In genomic region chr16:80540516-80541305, GRCh38 we compare ENCODE assay signal across 1 cellular context.
TF ChIP-seq lines count a peak whose summit lies in the region.

DYNLRB2 (plus strand) TSS chr16:80540993; CDS start chr16:80541077, 84 bp downstream.

TF ChIP-seq in K562, 482 proteins besides CTCF, POLR2A, EP300 and RAD21 (continued from another document and continues in another):
- TF ChIP-seq ZNF609 (CRISPR knock-in tag; IDR thresholded peaks at IDR 0.05; ENCODE audit: borderline replicate concordance) (no peak), USF2 (CRISPR knock-in tag; IDR thresholded peaks at IDR 0.05) (peak; percentile 14; the same call in 1 of the 2 replicates), SRSF7 (optimal IDR thresholded peaks at IDR 0.05; ENCODE audit: low read depth, low read length) (no peak), CEBPG (CRISPR knock-in tag; IDR thresholded peaks at IDR 0.05) (no peak), CEBPG (tag; conservative IDR thresholded peaks at IDR 0.05 in 1 of 2, IDR thresholded peaks at IDR 0.05 in 1 of 2) (no peak), ZNF134 (CRISPR knock-in tag; conservative IDR thresholded peaks at IDR 0.05) (peak; percentile 34; the same call in 1 of the 2 replicates), ZFP36 (IDR thresholded peaks at IDR 0.05; ENCODE audit: low read depth, low read length, partially characterized antibody) (peak; percentile 10), ZNF589 (CRISPR knock-in tag; IDR thresholded peaks at IDR 0.05; ENCODE audit: low read depth) (peak; percentile 70; the same call in 1 of the 2 replicates), ZNF124 (CRISPR knock-in tag; IDR thresholded peaks at IDR 0.05) (no peak), KDM4B (IDR thresholded peaks at IDR 0.05; ENCODE audit: borderline replicate concordance in 2 of 2, low read depth in 1 of 2) (peak in 1 of 2 experiments; percentile 72; a peak in 1 of 4 replicates), ERF (CRISPR knock-in tag; IDR thresholded peaks at IDR 0.05) (peak; percentile 35; the same call in 1 of the 2 replicates), CREB3L1 (IDR thresholded peaks at IDR 0.05; ENCODE audit: borderline replicate concordance, low read depth) (peak; percentile 52; the same call in 1 of the 2 replicates), LCOR (CRISPR knock-in tag; IDR thresholded peaks at IDR 0.05) (peak; percentile 80), DDX20 (tag; IDR thresholded peaks at IDR 0.05; ENCODE audit: low read depth) (no peak), YBX1 (IDR thresholded peaks at IDR 0.05) (no peak), MITF (IDR thresholded peaks at IDR 0.05) (no peak), CHD4 (IDR thresholded peaks at IDR 0.05; ENCODE audit: insufficient read depth, insufficient replicate concordance, low read depth, low read length, poor library complexity, severe bottlenecking) (no peak), GABPB2 (CRISPR knock-in tag; conservative IDR thresholded peaks at IDR 0.05) (no peak), ZNF431 (CRISPR knock-in tag; IDR thresholded peaks at IDR 0.05) (no peak), PHF8 (IDR thresholded peaks at IDR 0.05; ENCODE audit: borderline replicate concordance, low read length) (peak; percentile 48; the same call in 1 of the 2 replicates), KLF13 (tag; IDR thresholded peaks at IDR 0.05; ENCODE audit: borderline replicate concordance, low read depth) (no peak), CXXC5 (CRISPR knock-in tag; IDR thresholded peaks at IDR 0.05) (peak; percentile 87), ZNF175 (CRISPR knock-in tag; IDR thresholded peaks at IDR 0.05; ENCODE audit: low read depth) (peak; percentile 61; the same call in 1 of the 2 replicates), ZBTB7A (IDR thresholded peaks at IDR 0.05; ENCODE audit: borderline replicate concordance, control insufficient read depth, low read depth, low read length) (no peak), MTA3 (IDR thresholded peaks at IDR 0.05; ENCODE audit: borderline replicate concordance) (peak; percentile 99), GABPB1 (CRISPR knock-in tag; IDR thresholded peaks at IDR 0.05) (peak; percentile 84), ETV5 (CRISPR knock-in tag; IDR thresholded peaks at IDR 0.05; ENCODE audit: low read depth) (no peak), MED1 (CRISPR knock-in tag; IDR thresholded peaks at IDR 0.05; ENCODE audit: borderline replicate concordance) (no peak), POLR2H (tag; IDR thresholded peaks at IDR 0.05; ENCODE audit: low read depth) (peak; percentile 53), C11orf30 (IDR thresholded peaks at IDR 0.05; ENCODE audit: low read depth) (peak; percentile 95), CBFB (CRISPR knock-in tag; IDR thresholded peaks at IDR 0.05) (no peak), ZNF24 (IDR thresholded peaks at IDR 0.05) (peak; percentile 88), MXI1 (IDR thresholded peaks at IDR 0.05; ENCODE audit: low read depth, low read length) (peak; percentile 67; the same call in 1 of the 2 replicates), STAT6 (CRISPR knock-in tag; IDR thresholded peaks at IDR 0.05) (peak; percentile 52; the same call in 1 of the 2 replicates), SMARCA4 (IDR thresholded peaks at IDR 0.05) (no peak), BHLHE40 (IDR thresholded peaks at IDR 0.05; ENCODE audit: low read length) (no peak), SMAD4 (CRISPR knock-in tag; conservative IDR thresholded peaks at IDR 0.05) (no peak), RBM39 (optimal IDR thresholded peaks at IDR 0.05; ENCODE audit: low read depth, low read length) (no peak), EHMT2 (IDR thresholded peaks at IDR 0.05) (peak; percentile 83), SRSF3 (IDR thresholded peaks at IDR 0.05; ENCODE audit: insufficient read depth, low read length) (no peak), ZNF436 (CRISPR knock-in tag; IDR thresholded peaks at IDR 0.05) (no peak), CCAR2 (IDR thresholded peaks at IDR 0.05; ENCODE audit: low read depth, low read length) (no peak)
- TF ChIP-seq, protein P1, sequence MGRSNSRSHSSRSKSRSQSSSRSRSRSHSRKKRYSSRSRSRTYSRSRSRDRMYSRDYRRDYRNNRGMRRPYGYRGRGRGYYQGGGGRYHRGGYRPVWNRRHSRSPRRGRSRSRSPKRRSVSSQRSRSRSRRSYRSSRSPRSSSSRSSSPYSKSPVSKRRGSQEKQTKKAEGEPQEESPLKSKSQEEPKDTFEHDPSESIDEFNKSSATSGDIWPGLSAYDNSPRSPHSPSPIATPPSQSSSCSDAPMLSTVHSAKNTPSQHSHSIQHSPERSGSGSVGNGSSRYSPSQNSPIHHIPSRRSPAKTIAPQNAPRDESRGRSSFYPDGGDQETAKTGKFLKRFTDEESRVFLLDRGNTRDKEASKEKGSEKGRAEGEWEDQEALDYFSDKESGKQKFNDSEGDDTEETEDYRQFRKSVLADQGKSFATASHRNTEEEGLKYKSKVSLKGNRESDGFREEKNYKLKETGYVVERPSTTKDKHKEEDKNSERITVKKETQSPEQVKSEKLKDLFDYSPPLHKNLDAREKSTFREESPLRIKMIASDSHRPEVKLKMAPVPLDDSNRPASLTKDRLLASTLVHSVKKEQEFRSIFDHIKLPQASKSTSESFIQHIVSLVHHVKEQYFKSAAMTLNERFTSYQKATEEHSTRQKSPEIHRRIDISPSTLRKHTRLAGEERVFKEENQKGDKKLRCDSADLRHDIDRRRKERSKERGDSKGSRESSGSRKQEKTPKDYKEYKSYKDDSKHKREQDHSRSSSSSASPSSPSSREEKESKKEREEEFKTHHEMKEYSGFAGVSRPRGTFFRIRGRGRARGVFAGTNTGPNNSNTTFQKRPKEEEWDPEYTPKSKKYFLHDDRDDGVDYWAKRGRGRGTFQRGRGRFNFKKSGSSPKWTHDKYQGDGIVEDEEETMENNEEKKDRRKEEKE (IDR thresholded peaks at IDR 0.05; ENCODE audit: borderline replicate concordance in 1 of 2, control insufficient read depth in 1 of 2, low read depth in 2 of 2, low read length in 1 of 2), result no peak
- TF ChIP-seq, protein P2, sequence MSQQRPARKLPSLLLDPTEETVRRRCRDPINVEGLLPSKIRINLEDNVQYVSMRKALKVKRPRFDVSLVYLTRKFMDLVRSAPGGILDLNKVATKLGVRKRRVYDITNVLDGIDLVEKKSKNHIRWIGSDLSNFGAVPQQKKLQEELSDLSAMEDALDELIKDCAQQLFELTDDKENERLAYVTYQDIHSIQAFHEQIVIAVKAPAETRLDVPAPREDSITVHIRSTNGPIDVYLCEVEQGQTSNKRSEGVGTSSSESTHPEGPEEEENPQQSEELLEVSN (IDR thresholded peaks at IDR 0.05; ENCODE audit: borderline replicate concordance in 1 of 2, extremely low read depth in 1 of 2, insufficient read depth in 1 of 2, insufficient read length in 1 of 2, low read depth in 1 of 2, low read length in 1 of 2, poor library complexity in 1 of 2, severe bottlenecking in 1 of 2), result peak; percentile 79 to 88
- TF ChIP-seq, protein P3, sequence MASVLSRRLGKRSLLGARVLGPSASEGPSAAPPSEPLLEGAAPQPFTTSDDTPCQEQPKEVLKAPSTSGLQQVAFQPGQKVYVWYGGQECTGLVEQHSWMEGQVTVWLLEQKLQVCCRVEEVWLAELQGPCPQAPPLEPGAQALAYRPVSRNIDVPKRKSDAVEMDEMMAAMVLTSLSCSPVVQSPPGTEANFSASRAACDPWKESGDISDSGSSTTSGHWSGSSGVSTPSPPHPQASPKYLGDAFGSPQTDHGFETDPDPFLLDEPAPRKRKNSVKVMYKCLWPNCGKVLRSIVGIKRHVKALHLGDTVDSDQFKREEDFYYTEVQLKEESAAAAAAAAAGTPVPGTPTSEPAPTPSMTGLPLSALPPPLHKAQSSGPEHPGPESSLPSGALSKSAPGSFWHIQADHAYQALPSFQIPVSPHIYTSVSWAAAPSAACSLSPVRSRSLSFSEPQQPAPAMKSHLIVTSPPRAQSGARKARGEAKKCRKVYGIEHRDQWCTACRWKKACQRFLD (CRISPR knock-in tag; IDR thresholded peaks at IDR 0.05), result peak; percentile 73; the same call in 1 of the 2 replicates
- TF ChIP-seq, protein P4, sequence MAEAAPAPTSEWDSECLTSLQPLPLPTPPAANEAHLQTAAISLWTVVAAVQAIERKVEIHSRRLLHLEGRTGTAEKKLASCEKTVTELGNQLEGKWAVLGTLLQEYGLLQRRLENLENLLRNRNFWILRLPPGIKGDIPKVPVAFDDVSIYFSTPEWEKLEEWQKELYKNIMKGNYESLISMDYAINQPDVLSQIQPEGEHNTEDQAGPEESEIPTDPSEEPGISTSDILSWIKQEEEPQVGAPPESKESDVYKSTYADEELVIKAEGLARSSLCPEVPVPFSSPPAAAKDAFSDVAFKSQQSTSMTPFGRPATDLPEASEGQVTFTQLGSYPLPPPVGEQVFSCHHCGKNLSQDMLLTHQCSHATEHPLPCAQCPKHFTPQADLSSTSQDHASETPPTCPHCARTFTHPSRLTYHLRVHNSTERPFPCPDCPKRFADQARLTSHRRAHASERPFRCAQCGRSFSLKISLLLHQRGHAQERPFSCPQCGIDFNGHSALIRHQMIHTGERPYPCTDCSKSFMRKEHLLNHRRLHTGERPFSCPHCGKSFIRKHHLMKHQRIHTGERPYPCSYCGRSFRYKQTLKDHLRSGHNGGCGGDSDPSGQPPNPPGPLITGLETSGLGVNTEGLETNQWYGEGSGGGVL (CRISPR knock-in tag; IDR thresholded peaks at IDR 0.05), result no peak
- TF ChIP-seq, protein P5, sequence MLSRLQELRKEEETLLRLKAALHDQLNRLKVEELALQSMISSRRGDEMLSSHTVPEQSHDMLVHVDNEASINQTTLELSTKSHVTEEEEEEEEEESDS (CRISPR knock-in tag; IDR thresholded peaks at IDR 0.05), result no peak
